Comparison of ENCODE assay signal across 10 cellular contexts in genomic region chr6:134436950-134437349, GRCh38.
A peak's percentile ranks its signal among the peaks of the same experiment; 100 is the strongest.
DNase-seq lines count a peak whose midpoint lies in the region; ATAC-seq and TF ChIP-seq lines count a peak whose summit lies in the region.
"Had no signal": no experiment of that assay in that cellular context is flagged by ENCODE, and none has a peak within 500 bp of the region (broad histone marks: within the 10 kb centered on the region; RNA-seq: fewer than 3 reads in every experiment).

No MANE protein-coding gene starts in this region.

- intact Hi-C loops in CD4-positive, alpha-beta memory T cell (cut with micrococcal nuclease): loop anchor here (1.0 to 10.0 kb wide), 3 partner anchors 162 to 263 kb away; no protein-coding TSS in a partner anchor

- ATAC-seq in HG03432 (IDR thresholded peaks at IDR 0.05; ENCODE audit: unreplicated experiment): peak; percentile 30

- H3K4me1 ChIP-seq in CD4-positive, alpha-beta memory T cell (ENCODE audit: insufficient read depth, low read length): peaks cover 23% of the 10 kb centered on the region
- no peaks in the 10 kb centered on the region for H3K4me1 ChIP-seq in muscle layer of duodenum (ENCODE audit: control insufficient read depth in 1 of 2, insufficient read depth in 2 of 2, low read length in 2 of 2)
- H3K4me1 ChIP-seq: colonic mucosa had no signal

- no peak for TF ChIP-seq CTCF in GM10266 (IDR thresholded peaks at IDR 0.05; ENCODE audit: control insufficient read depth, insufficient read depth, low read depth, missing control alignments)

- H3K9me3 Mint-ChIP-seq in CD4-positive, alpha-beta memory T cell: no peaks in the 10 kb centered on the region
- H3K9me3 Mint-ChIP-seq: neural crest cell had no signal

- H3K9me3 ChIP-seq in CD4-positive, alpha-beta memory T cell (ENCODE audit: control insufficient read depth in 1 of 2, low read length in 2 of 2): no peaks in the 10 kb centered on the region
- no peaks in the 10 kb centered on the region for H3K9me3 ChIP-seq in muscle layer of duodenum (ENCODE audit: control insufficient read depth in 1 of 2, low read length in 2 of 2)
- H3K9me3 ChIP-seq: colonic mucosa had no signal

- H3K4me3 Mint-ChIP-seq in CD4-positive, alpha-beta memory T cell: peak overlapping the region; percentile 76 to 91 (median 83)

- no peaks in the 10 kb centered on the region for H3K36me3 ChIP-seq in CD4-positive, alpha-beta memory T cell (ENCODE audit: insufficient read depth, low read length)
- peaks cover 0 to 3% of the 10 kb centered on the region in 2 donors for H3K36me3 ChIP-seq in muscle layer of duodenum (ENCODE audit: control insufficient read depth in 1 of 2, insufficient read depth in 2 of 2, low read length in 2 of 2)
- H3K36me3 ChIP-seq: colonic mucosa had no signal

- peaks cover 18 to 20% (median 19%) of the 10 kb centered on the region in 4 donors for H3K4me1 Mint-ChIP-seq in CD4-positive, alpha-beta memory T cell

- peak overlapping the region in 5 of 7 donors; percentile 42 to 87 (median 68) for H3K27ac Mint-ChIP-seq in CD4-positive, alpha-beta memory T cell

- H3K27me3 Mint-ChIP-seq in CD4-positive, alpha-beta memory T cell: no peaks in the 10 kb centered on the region

- no peaks in the 10 kb centered on the region for H3K27me3 ChIP-seq in CD4-positive, alpha-beta memory T cell (ENCODE audit: insufficient read depth, low read length)
- H3K27me3 ChIP-seq in muscle layer of duodenum (ENCODE audit: low read depth, low read length): no peaks in the 10 kb centered on the region
- H3K27me3 ChIP-seq: colonic mucosa had no signal

- no peak overlapping the region for H3K27ac ChIP-seq in CD4-positive, alpha-beta memory T cell (ENCODE audit: low read depth, low read length)
- H3K27ac ChIP-seq in angular gyrus (ENCODE audit: low read depth, low read length) (peak overlapping the region; percentile 94), muscle layer of duodenum (ENCODE audit: low read length) (peak overlapping the region; percentile 57)
- H3K27ac ChIP-seq: colonic mucosa had no signal

- no peak for DNase-seq in CD4-positive, alpha-beta memory T cell
- DNase-seq in NCI-H526 treated with DMSO at 0.1 percent for 48 hours (lab: John Stamatoyannopoulos, UW) (no peak), GM10266 (ENCODE audit: extremely low spot score) (no peak), NCI-H1930 (lab: John Stamatoyannopoulos, UW) (no peak)
- no peak for DNase-seq in stimulated activated CD8-positive, alpha-beta memory T cell treated with anti-CD3 and anti-CD28 coated beads, Interleukin-4, amount 100 ng/mL, for 48 hours
- DNase-seq: colonic mucosa had no signal

- POLR2A ChIA-PET in CD4-positive, alpha-beta memory T cell (lab: Charles Lee; ENCODE audit: partially characterized antibody): no interaction called here

- CTCF ChIA-PET in CD4-positive, alpha-beta memory T cell (lab: Charles Lee; ENCODE audit: partially characterized antibody): interaction anchor here (0.9 to 1.7 kb wide), 3 partner anchors 204 to 259 kb away, joined by 3 to 6 read pairs (median 5); no protein-coding TSS in a partner anchor

- H3K4me3 ChIP-seq in CD4-positive, alpha-beta memory T cell (ENCODE audit: low read length in 2 of 2): peak overlapping the region in 1 of 2 donors; percentile 5
- H3K4me3 ChIP-seq in muscle layer of duodenum (ENCODE audit: low read depth in 1 of 2, low read length in 2 of 2): no peak overlapping the region
- H3K4me3 ChIP-seq: colonic mucosa had no signal

- H3K36me3 Mint-ChIP-seq in CD4-positive, alpha-beta memory T cell: no peaks in the 10 kb centered on the region
